Comparison of ENCODE assay signal across 19 cellular contexts in genomic region chr15:52728899-52729298, GRCh38. TPM values are rescaled to one million over a fixed set of nuclear protein-coding genes. Genes with fewer than 3 reads are reported as not detected.
DNase-seq lines count a peak whose midpoint lies in the region; ATAC-seq, FAIRE-seq and TF ChIP-seq lines count a peak whose summit lies in the region.
"Had no signal": no experiment of that assay in that cellular context is flagged by ENCODE, and none has a peak within 500 bp of the region (broad histone marks: within the 10 kb centered on the region; RNA-seq: fewer than 3 reads in every experiment).

No MANE protein-coding gene starts in this region.

- peak overlapping the region; percentile 53 for H3K4me2 ChIP-seq in PC-9
- no peak overlapping the region for H3K4me2 ChIP-seq in hepatocyte

- H3K4me1 ChIP-seq in PC-9 (replicated peaks; ENCODE audit: insufficient read depth) (peaks cover 15% of the 10 kb centered on the region), hepatocyte (ENCODE audit: insufficient read depth) (peaks cover 4% of the 10 kb centered on the region)

- TF ChIP-seq CTCF in PC-9 (conservative IDR thresholded peaks at IDR 0.05) (no peak), epithelial cell of esophagus (IDR thresholded peaks at IDR 0.05; ENCODE audit: insufficient read depth, low read depth, low read length, missing control alignments) (no peak), hepatocyte (IDR thresholded peaks at IDR 0.05; ENCODE audit: poor library complexity) (no peak)

- peaks cover 26% of the 10 kb centered on the region for H3K4me1 Mint-ChIP-seq in activated naive CD4-positive, alpha-beta T cell treated with anti-CD3 and anti-CD28 coated beads, Interleukin-2, amount 50 U/mL, for 24 hours
- peaks cover 20% of the 10 kb centered on the region for H3K4me1 Mint-ChIP-seq in stimulated activated memory B cell treated with anti-CD40 and anti-IgM and Interleukin-4, amounts not matched to agents 10 μg/mL and 1 μg/mL and 100 μg/mL, for 72 hours

- FAIRE-seq in HTR-8/SVneo (lab: Jason Lieb, UNC) = no peak
- FAIRE-seq: H1, pancreas had no signal

- H3K9me3 ChIP-seq in PC-9 (ENCODE audit: insufficient read depth, low read depth) = no peaks in the 10 kb centered on the region
- no peaks in the 10 kb centered on the region for H3K9me3 ChIP-seq in hepatocyte (ENCODE audit: low read depth)
- H3K9me3 ChIP-seq: pancreas, vagina had no signal

- H3K27me3 Mint-ChIP-seq in activated naive CD4-positive, alpha-beta T cell treated with anti-CD3 and anti-CD28 coated beads, Interleukin-2, amount 50 U/mL, for 24 hours = no peaks in the 10 kb centered on the region
- H3K27me3 Mint-ChIP-seq in stimulated activated memory B cell treated with anti-CD40 and anti-IgM and Interleukin-4, amounts not matched to agents 10 μg/mL and 1 μg/mL and 100 μg/mL, for 72 hours = no peaks in the 10 kb centered on the region
- H3K27me3 Mint-ChIP-seq: activated B cell treated with CpG ODN at 0.5 μM for 24 hours had no signal

- no peak for DNase-seq in activated naive CD4-positive, alpha-beta T cell treated with anti-CD3 and anti-CD28 coated beads, Interleukin-2, amount 50 U/mL, for 16 hours
- peak in 1 of 2 experiments; percentile 71 for DNase-seq in PC-9
- peak; percentile 81 for DNase-seq in epithelial cell of esophagus (ENCODE audit: low read depth)
- DNase-seq in hepatocyte (ENCODE audit: low spot score) = no peak
- no peak for DNase-seq in HTR-8/SVneo (ENCODE audit: insufficient read length, low spot score)
- DNase-seq: ACHN; activated B cell treated with CpG ODN at 0.5 μM for 24 hours; DMS153; endodermal cell; NCI-H1092 treated with DMSO at 0.1 percent for 48 hours; NCI-H526 treated with DMSO at 0.1 percent for 48 hours; pancreas; stimulated activated CD4-positive, alpha-beta T cell treated with anti-CD3 and anti-CD28 coated beads, Interleukin-15, amount 100 ng/mL, for 24 hours; stimulated activated CD8-positive, alpha-beta memory T cell treated with anti-CD3 and anti-CD28 coated beads, Interleukin-4, amount 100 ng/mL, for 48 hours had no signal

- H3K4me3 ChIP-seq in PC-9 (no peak overlapping the region), epithelial cell of esophagus (ENCODE audit: low read length) (no peak overlapping the region), hepatocyte (no peak overlapping the region)
- H3K4me3 ChIP-seq: pancreas, vagina had no signal

- POLR2A ChIA-PET in PC-9 (lab: Charles Lee; ENCODE audit: unreplicated experiment) = no interaction called here

- WGBS in hepatocyte (ENCODE audit: low lambda C conversion rate, missing lambda C conversion rate) = 57% methylated on average over 2 of the region's 2 CpGs

- no peaks in the 10 kb centered on the region for H3K36me3 Mint-ChIP-seq in activated naive CD4-positive, alpha-beta T cell treated with anti-CD3 and anti-CD28 coated beads, Interleukin-2, amount 50 U/mL, for 24 hours
- H3K36me3 Mint-ChIP-seq in stimulated activated memory B cell treated with anti-CD40 and anti-IgM and Interleukin-4, amounts not matched to agents 10 μg/mL and 1 μg/mL and 100 μg/mL, for 72 hours = no peaks in the 10 kb centered on the region

- no peak for ATAC-seq in stimulated activated memory B cell treated with anti-CD40 and anti-IgM and Interleukin-4, amounts not matched to agents 10 μg/mL and 1 μg/mL and 100 μg/mL, for 72 hours
- ATAC-seq in GM21723 (IDR thresholded peaks at IDR 0.05; ENCODE audit: unreplicated experiment) = no peak
- ATAC-seq: pancreas had no signal

- intact Hi-C loops in PC-9 (cut with micrococcal nuclease; ENCODE audit: unreplicated experiment) = no loop called here

- peak overlapping the region; percentile 48 for H3K27ac Mint-ChIP-seq in activated naive CD4-positive, alpha-beta T cell treated with anti-CD3 and anti-CD28 coated beads, Interleukin-2, amount 50 U/mL, for 24 hours
- H3K27ac Mint-ChIP-seq in stimulated activated memory B cell treated with anti-CD40 and anti-IgM and Interleukin-4, amounts not matched to agents 10 μg/mL and 1 μg/mL and 100 μg/mL, for 72 hours = peak overlapping the region; percentile 89
- H3K27ac Mint-ChIP-seq: endodermal cell had no signal

- H3K27me3 ChIP-seq in PC-9 (ENCODE audit: insufficient read depth, low read depth) (no peaks in the 10 kb centered on the region), hepatocyte (no peaks in the 10 kb centered on the region)
- H3K27me3 ChIP-seq: pancreas, vagina had no signal

- H3K4me3 Mint-ChIP-seq in activated naive CD4-positive, alpha-beta T cell treated with anti-CD3 and anti-CD28 coated beads, Interleukin-2, amount 50 U/mL, for 24 hours = no peak overlapping the region
- H3K4me3 Mint-ChIP-seq in stimulated activated memory B cell treated with anti-CD40 and anti-IgM and Interleukin-4, amounts not matched to agents 10 μg/mL and 1 μg/mL and 100 μg/mL, for 72 hours = no peak overlapping the region
- H3K4me3 Mint-ChIP-seq: activated B cell treated with CpG ODN at 0.5 μM for 24 hours, endodermal cell had no signal

- H3F3A ChIP-seq in PC-9 (ENCODE audit: insufficient read depth, low read depth) = peaks cover 5% of the 10 kb centered on the region; the same call in 1 of the 2 replicates

- H3K9me2 ChIP-seq in PC-9 (ENCODE audit: insufficient read depth) = no peaks in the 10 kb centered on the region
- H3K9me2 ChIP-seq in hepatocyte (replicated peaks; ENCODE audit: insufficient read depth) = no peaks in the 10 kb centered on the region

- H4K20me1 ChIP-seq in PC-9 (ENCODE audit: insufficient read depth) (no peaks in the 10 kb centered on the region), hepatocyte (ENCODE audit: insufficient read depth, poor library complexity, severe bottlenecking) (no peaks in the 10 kb centered on the region)

- H2AFZ ChIP-seq in PC-9 = no peak overlapping the region
- no peak overlapping the region for H2AFZ ChIP-seq in hepatocyte

- no TSS peak for BruUV-seq in PC-9 (replicated peaks; lab: Mats Ljungman, UMichigan)

- H3K27ac ChIP-seq in PC-9 = peak overlapping the region; percentile 57; the same call in 1 of the 2 replicates
- H3K27ac ChIP-seq in hepatocyte = no peak overlapping the region
- H3K27ac ChIP-seq: pancreas, vagina had no signal

- H3K79me2 ChIP-seq in PC-9 (ENCODE audit: low read depth) = no peaks in the 10 kb centered on the region
- no peaks in the 10 kb centered on the region for H3K79me2 ChIP-seq in hepatocyte

- no peaks in the 10 kb centered on the region for H3K9me3 Mint-ChIP-seq in activated naive CD4-positive, alpha-beta T cell treated with anti-CD3 and anti-CD28 coated beads, Interleukin-2, amount 50 U/mL, for 24 hours
- H3K9me3 Mint-ChIP-seq in stimulated activated memory B cell treated with anti-CD40 and anti-IgM and Interleukin-4, amounts not matched to agents 10 μg/mL and 1 μg/mL and 100 μg/mL, for 72 hours = no peaks in the 10 kb centered on the region
- H3K9me3 Mint-ChIP-seq: activated B cell treated with CpG ODN at 0.5 μM for 24 hours had no signal

- H3K36me3 ChIP-seq in PC-9 (ENCODE audit: low read depth) = no peaks in the 10 kb centered on the region
- no peaks in the 10 kb centered on the region for H3K36me3 ChIP-seq in hepatocyte (replicated peaks; ENCODE audit: insufficient read depth, low read depth)
- H3K36me3 ChIP-seq: pancreas, vagina had no signal

- CTCF ChIA-PET in PC-9 (lab: Charles Lee) = no interaction called here

RNA-seq across cellular contexts. Expression of gene ATOSA, which starts 49.7 kb away (rescaled TPM):
- total RNA-seq in PC-9 (2021) (30.4 and 35.7 TPM in 2 replicates), hepatocyte (26.0 and 31.1 TPM in 2 replicates)
- polyA plus RNA-seq in hepatocyte = 6.8 and 9.9 TPM in 2 replicates
